Comparison of ENCODE assay signal across 22 cellular contexts in genomic region chr3:64382171-64382570, GRCh38.
"Had no signal": no experiment of that assay in that cellular context is flagged by ENCODE, and none has a peak within 500 bp of the region (broad histone marks: within the 10 kb centered on the region; RNA-seq: fewer than 3 reads in every experiment).

No MANE protein-coding gene starts in this region.

- H3K36me3 ChIP-seq: ascending aorta, gastroesophageal sphincter, neutrophil, right lobe of liver, thoracic aorta, vagina had no signal

- DNase-seq: activated CD4-positive, alpha-beta T cell treated with anti-CD3 and anti-CD28 coated beads for 4 hours; activated CD4-positive, alpha-beta T cell treated with anti-CD3 and anti-CD28 coated beads, Interleukin-2, amount 50 U/mL, for 4 hours; activated effector memory CD4-positive, alpha-beta T cell treated with Interleukin-2 at 50 U/mL for 16 hours; activated naive CD4-positive, alpha-beta T cell treated with Interleukin-2 at 50 U/mL for 16 hours; activated T-cell treated with anti-CD3 and anti-CD28 coated beads for 4 hours; activated T-cell treated with anti-CD3 and anti-CD28 coated beads, Interleukin-2, amount 50 U/mL, for 72 hours; cortex of kidney; hippocampal formation; kidney; left colon; mucosa of descending colon; right lobe of liver; stimulated activated CD4-positive, alpha-beta T cell treated with anti-CD3 and anti-CD28 coated beads, Interleukin-12 subunit alpha, Interleukin-12 subunit beta, amount 100 ng/mL, for 4 hours; stimulated activated CD4-positive, alpha-beta T cell treated with anti-CD3 and anti-CD28 coated beads, Interleukin-4, amount 100 ng/mL, for 1 hour; stimulated activated naive CD8-positive, alpha-beta T cell treated with anti-CD3 and anti-CD28 coated beads, Interleukin-15, Interleukin-2, amounts not matched to agents 100 U/mL and 50 U/mL, for 24 hours had no signal

- H3K4me1 ChIP-seq: ascending aorta, gastroesophageal sphincter, right lobe of liver, vagina had no signal

- H3K9me3 ChIP-seq: ascending aorta, gastroesophageal sphincter, mucosa of descending colon, neutrophil, right lobe of liver, thoracic aorta, vagina had no signal

- H3K4me3 ChIP-seq: ascending aorta, gastroesophageal sphincter, mucosa of descending colon, right lobe of liver, skin epidermis, thoracic aorta, vagina had no signal

- H3K27me3 ChIP-seq: ascending aorta, gastroesophageal sphincter, neutrophil, right lobe of liver, vagina had no signal

- H3K27ac ChIP-seq: ascending aorta, epithelial cell of prostate, gastroesophageal sphincter, neutrophil, right lobe of liver, skin epidermis, thoracic aorta, vagina had no signal
